In the genomic region with DNA sequence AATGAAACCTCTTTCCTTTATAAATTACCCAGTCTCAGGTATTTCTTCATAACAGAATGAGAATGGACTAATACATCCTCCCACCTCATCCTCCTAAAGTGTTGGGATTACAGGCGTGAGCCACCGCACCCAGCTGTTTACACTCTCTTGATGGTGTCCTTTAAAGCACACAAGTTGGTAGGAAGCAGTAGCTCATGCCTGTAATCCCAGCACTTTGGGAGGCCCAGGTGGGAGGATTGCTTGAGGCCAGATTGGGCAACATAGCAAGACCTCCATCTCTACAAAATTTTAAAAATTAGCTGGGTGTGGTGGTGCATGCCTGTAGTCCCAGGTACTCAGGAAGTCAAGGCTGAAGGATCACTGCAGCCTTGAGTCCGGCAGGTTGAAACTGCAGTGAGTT, we compare ENCODE assay signal across 4 cellular contexts. TPM values are rescaled to one million over a fixed set of nuclear protein-coding genes. Genes with fewer than 3 reads are reported as not detected.
"Had no signal": no experiment of that assay in that cellular context is flagged by ENCODE, and none has a peak within 500 bp of the region (broad histone marks: within the 10 kb centered on the region; RNA-seq: fewer than 3 reads in every experiment).

No MANE protein-coding gene starts in this region.

RNA-seq across cellular contexts. Expression of a gene that starts 23.3 kb away (rescaled TPM):
- total RNA-seq: stomach, upper lobe of right lung, ureter, vagina had no signal
